Comparison of ENCODE assay signal across 21 cellular contexts in genomic region chr6:16918586-16918985, GRCh38.
DNase-seq lines count a peak whose midpoint lies in the region; ATAC-seq and TF ChIP-seq lines count a peak whose summit lies in the region.
"Had no signal": no experiment of that assay in that cellular context is flagged by ENCODE, and none has a peak within 500 bp of the region (broad histone marks: within the 10 kb centered on the region; RNA-seq: fewer than 3 reads in every experiment).

No MANE protein-coding gene starts in this region.

- TF ChIP-seq CTCF in fibroblast of mammary gland (conservative IDR thresholded peaks at IDR 0.05; ENCODE audit: control insufficient read depth, insufficient read depth, low read depth, low read length): no peak
- TF ChIP-seq CTCF in dorsolateral prefrontal cortex (IDR thresholded peaks at IDR 0.05 in 54 of 56, conservative IDR thresholded peaks at IDR 0.05 in 2 of 56; ENCODE audit: low read depth in 1 of 56, partially characterized antibody in 56 of 56): no peak

- DNase-seq in NCI-H82 (lab: John Stamatoyannopoulos, UW) (peak; percentile 28), NCI-H82 treated with DMSO at 0.1 percent for 48 hours (lab: John Stamatoyannopoulos, UW; ENCODE audit: unreplicated experiment) (no peak), SK-N-DZ (ENCODE audit: low spot score) (peak; percentile 21), fibroblast of mammary gland (ENCODE audit: low read depth) (peak; percentile 52), dorsolateral prefrontal cortex (no peak), medulla oblongata (ENCODE audit: extremely low spot score) (no peak)
- DNase-seq: 8988T; CD8-positive, alpha-beta memory T cell; GF-D8; HCEC 1CT; KG1; NCI-H1436; NCI-H2029; NCI-H2171 treated with DMSO at 0.1 percent for 48 hours; NCI-H446 treated with DMSO at 0.1 percent for 48 hours; SHP77; T-helper 17 cell had no signal

- H3K27me3 ChIP-seq in dorsolateral prefrontal cortex: no peaks in the 10 kb centered on the region
- H3K27me3 ChIP-seq: BLaER1 treated with 17β-estradiol and CSF1 and Interleukin-3, amounts not matched to agents 10 nM and 100 nM had no signal

- ATAC-seq in GM18870 (IDR thresholded peaks at IDR 0.05; ENCODE audit: unreplicated experiment): no peak
- no peak for ATAC-seq in GM18909 (IDR thresholded peaks at IDR 0.05; ENCODE audit: poor library complexity, unreplicated experiment)
- ATAC-seq: T-helper 17 cell had no signal

- H3K4me3 ChIP-seq in fibroblast of mammary gland (ENCODE audit: control insufficient read depth, low read depth, low read length) (no peak overlapping the region), dorsolateral prefrontal cortex (no peak overlapping the region)
- H3K4me3 ChIP-seq: BLaER1 treated with 17β-estradiol and CSF1 and Interleukin-3, amounts not matched to agents 10 nM and 100 nM had no signal

- H3K27ac ChIP-seq in dorsolateral prefrontal cortex: no peak overlapping the region
- H3K27ac ChIP-seq: BLaER1 treated with 17β-estradiol and CSF1 and Interleukin-3, amounts not matched to agents 10 nM and 100 nM; HL-60 had no signal

- intact Hi-C loops in dorsolateral prefrontal cortex (cut with DNase I): no loop called here

Comparison
In these comparisons a context has a peak if more than half of its experiments do, and no peak if none do; other contexts are left out.
1. DNase-seq: peak in NCI-H82 (single experiment), SK-N-DZ (single experiment) and fibroblast of mammary gland (single experiment); none in NCI-H82 treated with DMSO at 0.1 percent for 48 hours (single experiment), dorsolateral prefrontal cortex (0 of 10) and medulla oblongata (single experiment).